11 cellular contexts compared by ENCODE assay signal in the genomic region with DNA sequence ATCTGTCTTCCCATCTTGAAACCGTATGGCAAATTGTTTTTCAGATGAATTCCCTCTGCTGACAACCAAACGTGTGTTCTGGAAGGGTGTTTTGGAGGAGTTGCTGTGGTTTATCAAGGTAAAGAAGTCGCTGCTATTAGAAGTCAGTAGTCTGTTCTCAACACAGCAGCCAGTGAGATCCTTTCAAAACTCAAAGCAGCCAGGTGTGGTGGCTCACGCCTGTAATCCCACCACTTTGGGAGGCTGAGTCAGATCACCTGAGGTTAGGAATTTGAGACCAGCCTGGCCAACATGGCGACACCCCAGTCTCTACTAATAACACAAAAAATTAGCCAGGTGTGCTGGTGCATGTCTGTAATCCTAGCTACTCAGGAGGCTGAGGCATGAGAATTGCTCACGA. TPM values are rescaled to one million over a fixed set of nuclear protein-coding genes. Genes with fewer than 3 reads are reported as not detected.
DNase-seq lines count a peak whose midpoint lies in the region; ATAC-seq, FAIRE-seq and TF ChIP-seq lines count a peak whose summit lies in the region.
"Had no signal": no experiment of that assay in that cellular context is flagged by ENCODE, and none has a peak within 500 bp of the region (broad histone marks: within the 10 kb centered on the region; RNA-seq: fewer than 3 reads in every experiment).

No MANE protein-coding gene starts in this region.

- POLR2A ChIA-PET in activated CD4-positive, alpha-beta memory T cell treated with anti-CD3 and anti-CD28 coated beads for 36 hours (lab: Charles Lee), result interaction anchor here (0.9 to 2.5 kb wide), 4 partner anchors 14 to 56 kb away, joined by 3 to 8 read pairs (median 4); a partner anchor contains a TSS

- H3K4me3 ChIP-seq in mesodermal cell (ENCODE audit: extremely low read depth, insufficient read depth, low read length, poor library complexity, severe bottlenecking), result peak overlapping the region; percentile 85

- no peak for TF ChIP-seq POLR2A in GM12891 (IDR thresholded peaks at IDR 0.05; ENCODE audit: low read depth, low read length)

- H3K4me3 Mint-ChIP-seq in activated CD4-positive, alpha-beta memory T cell treated with anti-CD3 and anti-CD28 coated beads for 36 hours, result peak overlapping the region; percentile 92

- FAIRE-seq in GM12891 (lab: Jason Lieb, UNC), result no peak
- FAIRE-seq: GM12892 had no signal

- ATAC-seq in GM21529 (IDR thresholded peaks at IDR 0.05; ENCODE audit: unreplicated experiment) (no peak), HG02610 (IDR thresholded peaks at IDR 0.05; ENCODE audit: unreplicated experiment) (no peak)

- H3K27ac ChIP-seq in C4-2B (peak overlapping the region; percentile 99), mesodermal cell (ENCODE audit: low read depth, low read length, severe bottlenecking) (no peak overlapping the region)

- H3K9me3 ChIP-seq in mesodermal cell (ENCODE audit: control insufficient read depth, low read length), result peaks cover 9% of the 10 kb centered on the region

- H3K36me3 ChIP-seq in mesodermal cell (ENCODE audit: control insufficient read depth, insufficient read depth, low read length), result peaks cover 40% of the 10 kb centered on the region

- peaks cover 8% of the 10 kb centered on the region for H3K9me3 Mint-ChIP-seq in activated CD4-positive, alpha-beta memory T cell treated with anti-CD3 and anti-CD28 coated beads for 36 hours

- peaks cover 12% of the 10 kb centered on the region for H3K4me1 Mint-ChIP-seq in activated CD4-positive, alpha-beta memory T cell treated with anti-CD3 and anti-CD28 coated beads for 36 hours (ENCODE audit: low read depth)

- H3K4me1 ChIP-seq in mesodermal cell (ENCODE audit: control insufficient read depth, insufficient read depth, low read length, poor library complexity, severe bottlenecking), result no peaks in the 10 kb centered on the region

- TF ChIP-seq CTCF in C4-2B (conservative IDR thresholded peaks at IDR 0.05), result no peak

- H3K27me3 Mint-ChIP-seq in activated CD4-positive, alpha-beta memory T cell treated with anti-CD3 and anti-CD28 coated beads for 36 hours, result peaks cover 20% of the 10 kb centered on the region

- no peak for DNase-seq in GM12891 (ENCODE audit: insufficient read length, low spot score)
- DNase-seq in activated CD4-positive, alpha-beta memory T cell treated with anti-CD3 and anti-CD28 coated beads for 36 hours, result no peak
- no peak for DNase-seq in NCI-H510A (lab: John Stamatoyannopoulos, UW)
- DNase-seq: cerebellar nuclear complex; OCI-M1; stimulated activated CD4-positive, alpha-beta T cell treated with anti-CD3 and anti-CD28 coated beads, Interleukin-4, amount 100 ng/mL, for 24 hours had no signal

- H3K36me3 Mint-ChIP-seq in activated CD4-positive, alpha-beta memory T cell treated with anti-CD3 and anti-CD28 coated beads for 36 hours, result peaks cover 43% of the 10 kb centered on the region

- intact Hi-C loops in activated CD4-positive, alpha-beta memory T cell treated with anti-CD3 and anti-CD28 coated beads for 36 hours (cut with micrococcal nuclease), result loop anchor here (2.0 to 5.0 kb wide), 3 partner anchors 37 to 153 kb away; a partner anchor contains a TSS

- H3K27ac Mint-ChIP-seq in activated CD4-positive, alpha-beta memory T cell treated with anti-CD3 and anti-CD28 coated beads for 36 hours, result no peak overlapping the region

- CTCF ChIA-PET in activated CD4-positive, alpha-beta memory T cell treated with anti-CD3 and anti-CD28 coated beads for 36 hours (lab: Charles Lee), result interaction anchor here (1.0 kb wide), 1 partner anchor 56 kb away, joined by 3 read pairs; no protein-coding TSS in a partner anchor

- WGBS in mesodermal cell (ENCODE audit: insufficient coverage in 2 of 2), 2 experiments, result 92 to 99% methylated on average over 5 to 6 of the region's 6 CpGs

TF ChIP-seq in GM12891, 5 proteins besides CTCF, POLR2A, EP300 and RAD21:
- TF ChIP-seq SPI1 (IDR thresholded peaks at IDR 0.05; ENCODE audit: low read depth, low read length) (no peak), POLR2AphosphoS5 (IDR thresholded peaks at IDR 0.05; ENCODE audit: low read depth, low read length) (0 out of 2 replicates have a peak, but pooled peaks have one; percentile 1), POU2F2 (IDR thresholded peaks at IDR 0.05; ENCODE audit: low read depth, low read length) (no peak), TAF1 (IDR thresholded peaks at IDR 0.05; ENCODE audit: low read depth, low read length) (no peak), PAX5 (IDR thresholded peaks at IDR 0.05; ENCODE audit: insufficient read depth, low read length, severe bottlenecking) (no peak)

RNA-seq across cellular contexts. Expression of a gene that starts 2.1 kb away (rescaled TPM):
- 210 TPM for polyA plus RNA-seq in GM12891 (2012; ENCODE audit: low read depth, missing spikeins)
- total RNA-seq in activated CD4-positive, alpha-beta memory T cell treated with anti-CD3 and anti-CD28 coated beads for 36 hours, result 100 to 1,000 TPM; 281 to 287 TPM
- 211 TPM for polyA plus RNA-seq in mesodermal cell (2013, experiment 1 of 2)
- polyA plus RNA-seq in mesodermal cell (2013, experiment 2 of 2), result 205 TPM

RNA-seq across cellular contexts. Expression of a gene that starts 52.8 kb away (rescaled TPM):
- 27.7 TPM for polyA plus RNA-seq in GM12891 (2012; ENCODE audit: low read depth, missing spikeins)
- 10 to 100 TPM; 59.1 to 61.2 TPM for total RNA-seq in activated CD4-positive, alpha-beta memory T cell treated with anti-CD3 and anti-CD28 coated beads for 36 hours
- 20.5 TPM for polyA plus RNA-seq in mesodermal cell (2013, experiment 1 of 2)
- polyA plus RNA-seq in mesodermal cell (2013, experiment 2 of 2), result 19.1 TPM
